Comparison of ENCODE assay signal across 1 cellular context in genomic region chr13:98199480-98199879, GRCh38.
A peak's percentile ranks its signal among the peaks of the same experiment; 100 is the strongest.
TF ChIP-seq lines count a peak whose summit lies in the region.

No MANE protein-coding gene starts in this region.

TF ChIP-seq in HepG2, 621 proteins besides CTCF, POLR2A, EP300 and RAD21 (continued from another document and continues in another):
- TF ChIP-seq ARID5B (CRISPR knock-in tag; IDR thresholded peaks at IDR 0.05) = peak; percentile 64; the same call in 1 of the 2 replicates
- no peak for TF ChIP-seq ZNF263 (CRISPR knock-in tag; IDR thresholded peaks at IDR 0.05)
- TF ChIP-seq USF2 (IDR thresholded peaks at IDR 0.05; ENCODE audit: low read depth, low read length) = no peak
- no peak for TF ChIP-seq USF2 (CRISPR knock-in tag; IDR thresholded peaks at IDR 0.05; ENCODE audit: borderline replicate concordance)
- TF ChIP-seq SKIL (CRISPR knock-in tag; IDR thresholded peaks at IDR 0.05; ENCODE audit: borderline replicate concordance) = peak; percentile 61; the same call in 1 of the 2 replicates
- TF ChIP-seq GATAD2A (CRISPR knock-in tag; IDR thresholded peaks at IDR 0.05) = peak; percentile 80
- no peak for TF ChIP-seq PRDM4 (CRISPR knock-in tag; IDR thresholded peaks at IDR 0.05; ENCODE audit: borderline replicate concordance)
- peak; percentile 30; the same call in 1 of the 2 replicates for TF ChIP-seq HMG20A (CRISPR knock-in tag; IDR thresholded peaks at IDR 0.05; ENCODE audit: borderline replicate concordance)
- TF ChIP-seq NR2F2 (IDR thresholded peaks at IDR 0.05; ENCODE audit: borderline replicate concordance, low read depth) = peak; percentile 52; the same call in 1 of the 2 replicates
- TF ChIP-seq SOX5 (CRISPR knock-in tag; IDR thresholded peaks at IDR 0.05; ENCODE audit: borderline replicate concordance) = peak; percentile 28; the same call in 1 of the 2 replicates
- no peak for TF ChIP-seq ZNF354B (CRISPR knock-in tag; IDR thresholded peaks at IDR 0.05)
- TF ChIP-seq CBX5 (CRISPR knock-in tag; IDR thresholded peaks at IDR 0.05; ENCODE audit: borderline replicate concordance) = no peak
- peak; percentile 86 for TF ChIP-seq RBM22 (optimal IDR thresholded peaks at IDR 0.05; ENCODE audit: low read length)
- TF ChIP-seq ELF1 (CRISPR knock-in tag; IDR thresholded peaks at IDR 0.05) = peak; percentile 14; the same call in 1 of the 2 replicates
- no peak for TF ChIP-seq ELF4 (CRISPR knock-in tag; IDR thresholded peaks at IDR 0.05; ENCODE audit: borderline replicate concordance)
- TF ChIP-seq CEBPG (CRISPR knock-in tag; IDR thresholded peaks at IDR 0.05) = peak; percentile 52
- TF ChIP-seq FOXP4 (CRISPR knock-in tag; IDR thresholded peaks at IDR 0.05) = peak; percentile 86
- TF ChIP-seq SMAD1 (CRISPR knock-in tag; IDR thresholded peaks at IDR 0.05; ENCODE audit: borderline replicate concordance, low read depth) = no peak
- TF ChIP-seq HDAC2 (CRISPR knock-in tag; IDR thresholded peaks at IDR 0.05) = peak; percentile 71
- no peak for TF ChIP-seq CREB1 (IDR thresholded peaks at IDR 0.05)
- peak; percentile 33; the same call in 1 of the 2 replicates for TF ChIP-seq CREB1 (CRISPR knock-in tag; IDR thresholded peaks at IDR 0.05)
- no peak for TF ChIP-seq HNF1A (IDR thresholded peaks at IDR 0.05; ENCODE audit: low read depth)
- TF ChIP-seq HNF1A (CRISPR knock-in tag; IDR thresholded peaks at IDR 0.05; ENCODE audit: borderline replicate concordance) = peak; percentile 26; the same call in 1 of the 2 replicates
- TF ChIP-seq TBX2 (CRISPR knock-in tag; IDR thresholded peaks at IDR 0.05; ENCODE audit: borderline replicate concordance) = peak; percentile 73; the same call in 1 of the 2 replicates
- TF ChIP-seq FOSL2 (CRISPR knock-in tag; IDR thresholded peaks at IDR 0.05) = peak; percentile 54
- peak; percentile 45; the same call in 1 of the 2 replicates for TF ChIP-seq TBX3 (IDR thresholded peaks at IDR 0.05; ENCODE audit: borderline replicate concordance)
- 0 out of 2 replicates have a peak, but pooled peaks have one; percentile 58 for TF ChIP-seq TGIF2 (CRISPR knock-in tag; IDR thresholded peaks at IDR 0.05)
- peak; percentile 95 for TF ChIP-seq FOXA3 (CRISPR knock-in tag; IDR thresholded peaks at IDR 0.05)
- peak; percentile 41; the same call in 1 of the 2 replicates for TF ChIP-seq PHF21A (CRISPR knock-in tag; IDR thresholded peaks at IDR 0.05)
- peak; percentile 56 for TF ChIP-seq PAXIP1 (CRISPR knock-in tag; conservative IDR thresholded peaks at IDR 0.05)
- TF ChIP-seq ISL2 (CRISPR knock-in tag; IDR thresholded peaks at IDR 0.05) = peak; percentile 67
- TF ChIP-seq STAT5B (CRISPR knock-in tag; IDR thresholded peaks at IDR 0.05) = no peak
- peak; percentile 86 for TF ChIP-seq RARA (CRISPR knock-in tag; IDR thresholded peaks at IDR 0.05)
- TF ChIP-seq GFI1 (CRISPR knock-in tag; IDR thresholded peaks at IDR 0.05; ENCODE audit: borderline replicate concordance) = peak; percentile 69; the same call in 1 of the 2 replicates
- peak; percentile 58; the same call in 1 of the 2 replicates for TF ChIP-seq ZBTB3 (CRISPR knock-in tag; IDR thresholded peaks at IDR 0.05; ENCODE audit: borderline replicate concordance, low read depth)
- TF ChIP-seq RBFOX2 (IDR thresholded peaks at IDR 0.05; ENCODE audit: low read depth, low read length) = no peak
- TF ChIP-seq ZNF546 (CRISPR knock-in tag; conservative IDR thresholded peaks at IDR 0.05) = no peak
